ENCODE assay signal across 27 cellular contexts in genomic region chr9:96877269-96877668, GRCh38. TPM values are rescaled to one million over a fixed set of nuclear protein-coding genes. Genes with fewer than 3 reads are reported as not detected.
DNase-seq lines count a peak whose midpoint lies in the region; ATAC-seq and TF ChIP-seq lines count a peak whose summit lies in the region.
"Had no signal": no experiment of that assay in that cellular context is flagged by ENCODE, and none has a peak within 500 bp of the region (broad histone marks: within the 10 kb centered on the region; RNA-seq: fewer than 3 reads in every experiment).

No MANE protein-coding gene starts in this region.

- no peak for DNase-seq in activated T-cell treated with anti-CD3 and anti-CD28 coated beads, Interleukin-2, amount 50 U/mL, for 72 hours
- DNase-seq in activated T-cell treated with anti-CD3 and anti-CD28 coated beads, Interleukin-2, amount 50 U/mL, for 48 hours, result no peak
- DNase-seq in astrocyte of the cerebellum (ENCODE audit: low read depth) (no peak), NCI-H526 (lab: John Stamatoyannopoulos, UW) (no peak)
- no peak for DNase-seq in stimulated activated effector memory CD8-positive, alpha-beta T cell treated with anti-CD3 and anti-CD28 coated beads, Interleukin-12 subunit alpha, Interleukin-12 subunit beta, amount 100 ng/mL, for 72 hours (ENCODE audit: low spot score in 2 of 2)
- no peak for DNase-seq in stimulated activated CD8-positive, alpha-beta memory T cell treated with anti-CD3 and anti-CD28 coated beads, Interleukin-4, amount 100 ng/mL, for 48 hours
- DNase-seq: activated CD8-positive, alpha-beta T cell treated with anti-CD3 and anti-CD28 coated beads for 36 hours; central memory CD4-positive, alpha-beta T cell; DMS79; effector CD4-positive, alpha-beta T cell; GM23248; head of caudate nucleus; KBM-7; midbrain; NCI-H1048; NCI-H510A; stimulated activated naive CD4-positive, alpha-beta T cell treated with Interleukin-2 at 50 U/mL for 16 hours; T-helper 1 cell; upper lobe of right lung; WERI-Rb-1 had no signal

- no peaks in the 10 kb centered on the region for H3K36me3 ChIP-seq in iPS-20b (ENCODE audit: insufficient read depth, low read depth, low read length)
- H3K36me3 ChIP-seq: neural progenitor cell, upper lobe of right lung, WERI-Rb-1 had no signal

- in situ Hi-C loops in astrocyte of the cerebellum (cut with HindIII; ENCODE audit: low sequenced_read_pairs), result no loop called here

- peak overlapping the region; percentile 49 to 85 for H3K4me3 Mint-ChIP-seq in activated T-cell treated with anti-CD3 and anti-CD28 coated beads, Interleukin-2, amount 50 U/mL, for 72 hours
- H3K4me3 Mint-ChIP-seq in stimulated activated effector memory CD8-positive, alpha-beta T cell treated with anti-CD3 and anti-CD28 coated beads, Interleukin-12 subunit alpha, Interleukin-12 subunit beta, amount 100 ng/mL, for 72 hours, result peak overlapping the region; percentile 89
- H3K4me3 Mint-ChIP-seq: neural progenitor cell had no signal

- H3K4me3 ChIP-seq in astrocyte of the cerebellum (ENCODE audit: low read depth, low read length) (peak overlapping the region; percentile 44), iPS-20b (ENCODE audit: low read length) (peak overlapping the region; percentile 24; the same call in 1 of the 2 replicates)
- H3K4me3 ChIP-seq: A549, GM23248, neural progenitor cell, upper lobe of right lung had no signal

- H3K9ac ChIP-seq in iPS-20b (ENCODE audit: low read depth, low read length), result no peak overlapping the region
- H3K9ac ChIP-seq: GM23248, neural progenitor cell had no signal

- H3K27me3 Mint-ChIP-seq in activated T-cell treated with anti-CD3 and anti-CD28 coated beads, Interleukin-2, amount 50 U/mL, for 72 hours (ENCODE audit: low read depth), result peaks cover 53% of the 10 kb centered on the region

- H3K36me3 Mint-ChIP-seq in activated T-cell treated with anti-CD3 and anti-CD28 coated beads, Interleukin-2, amount 50 U/mL, for 72 hours (ENCODE audit: insufficient read depth in 2 of 2), result peaks cover 0 to 8% of the 10 kb centered on the region in 2 donors
- H3K36me3 Mint-ChIP-seq in stimulated activated effector memory CD8-positive, alpha-beta T cell treated with anti-CD3 and anti-CD28 coated beads, Interleukin-12 subunit alpha, Interleukin-12 subunit beta, amount 100 ng/mL, for 72 hours, result no peaks in the 10 kb centered on the region

- no peak for TF ChIP-seq CTCF in astrocyte of the cerebellum (IDR thresholded peaks at IDR 0.05; ENCODE audit: low read depth, low read length, missing control alignments)

- H3K4me1 ChIP-seq in iPS-20b (ENCODE audit: insufficient read depth, low read length), result peaks cover 2% of the 10 kb centered on the region; the same call in 1 of the 2 replicates
- H3K4me1 ChIP-seq: neural progenitor cell had no signal

- H3K9me3 Mint-ChIP-seq in activated T-cell treated with anti-CD3 and anti-CD28 coated beads, Interleukin-2, amount 50 U/mL, for 72 hours, result no peaks in the 10 kb centered on the region
- no peaks in the 10 kb centered on the region for H3K9me3 Mint-ChIP-seq in stimulated activated effector memory CD8-positive, alpha-beta T cell treated with anti-CD3 and anti-CD28 coated beads, Interleukin-12 subunit alpha, Interleukin-12 subunit beta, amount 100 ng/mL, for 72 hours
- H3K9me3 Mint-ChIP-seq: neural progenitor cell had no signal

- H3K9me3 ChIP-seq in iPS-20b (ENCODE audit: insufficient read depth, low read depth, low read length), result no peaks in the 10 kb centered on the region
- H3K9me3 ChIP-seq: A549, upper lobe of right lung had no signal

- no peak overlapping the region for H3K27ac ChIP-seq in iPS-20b (ENCODE audit: low read length)
- H3K27ac ChIP-seq: A549, C4-2B, GM23248, HL-60, neural progenitor cell, upper lobe of right lung, WERI-Rb-1 had no signal

- no peak for ATAC-seq in activated T-cell treated with anti-CD3 and anti-CD28 coated beads, Interleukin-2, amount 50 U/mL, for 72 hours (replicated peaks in 1 of 2)
- ATAC-seq in stimulated activated effector memory CD8-positive, alpha-beta T cell treated with anti-CD3 and anti-CD28 coated beads, Interleukin-12 subunit alpha, Interleukin-12 subunit beta, amount 100 ng/mL, for 72 hours, result no peak
- ATAC-seq in GM18861 (IDR thresholded peaks at IDR 0.05; ENCODE audit: unreplicated experiment), result no peak
- ATAC-seq: A549; activated CD8-positive, alpha-beta T cell treated with anti-CD3 and anti-CD28 coated beads for 36 hours; Right ventricle myocardium inferior; upper lobe of right lung had no signal

- H3K27ac Mint-ChIP-seq in activated T-cell treated with anti-CD3 and anti-CD28 coated beads, Interleukin-2, amount 50 U/mL, for 72 hours, result no peak overlapping the region
- no peak overlapping the region for H3K27ac Mint-ChIP-seq in stimulated activated effector memory CD8-positive, alpha-beta T cell treated with anti-CD3 and anti-CD28 coated beads, Interleukin-12 subunit alpha, Interleukin-12 subunit beta, amount 100 ng/mL, for 72 hours
- H3K27ac Mint-ChIP-seq: activated CD8-positive, alpha-beta T cell treated with anti-CD3 and anti-CD28 coated beads for 36 hours; neural progenitor cell had no signal

- H3K4me1 Mint-ChIP-seq in activated T-cell treated with anti-CD3 and anti-CD28 coated beads, Interleukin-2, amount 50 U/mL, for 72 hours (ENCODE audit: low read depth), result peaks cover 36% of the 10 kb centered on the region
- H3K4me1 Mint-ChIP-seq in stimulated activated effector memory CD8-positive, alpha-beta T cell treated with anti-CD3 and anti-CD28 coated beads, Interleukin-12 subunit alpha, Interleukin-12 subunit beta, amount 100 ng/mL, for 72 hours, result peaks cover 26% of the 10 kb centered on the region

- H3K27me3 ChIP-seq in iPS-20b (ENCODE audit: insufficient read depth, low read length), result peaks cover 30% of the 10 kb centered on the region

RNA-seq across cellular contexts. Expression of gene ZNF782, which starts 23.0 kb away (rescaled TPM):
- 1 to 10 TPM; 4.5 to 7.1 TPM for total RNA-seq in activated T-cell treated with anti-CD3 and anti-CD28 coated beads, Interleukin-2, amount 50 U/mL, for 72 hours

RNA-seq across cellular contexts. Expression of gene NUTM2G, which starts 51.4 kb away (rescaled TPM):
- total RNA-seq in activated T-cell treated with anti-CD3 and anti-CD28 coated beads, Interleukin-2, amount 50 U/mL, for 72 hours, result not detected
- total RNA-seq: activated CD8-positive, alpha-beta T cell treated with anti-CD3 and anti-CD28 coated beads for 36 hours; GM23248; Right ventricle myocardium inferior; upper lobe of right lung had no signal
